Comparison of ENCODE assay signal across 8 cellular contexts in the genomic region with DNA sequence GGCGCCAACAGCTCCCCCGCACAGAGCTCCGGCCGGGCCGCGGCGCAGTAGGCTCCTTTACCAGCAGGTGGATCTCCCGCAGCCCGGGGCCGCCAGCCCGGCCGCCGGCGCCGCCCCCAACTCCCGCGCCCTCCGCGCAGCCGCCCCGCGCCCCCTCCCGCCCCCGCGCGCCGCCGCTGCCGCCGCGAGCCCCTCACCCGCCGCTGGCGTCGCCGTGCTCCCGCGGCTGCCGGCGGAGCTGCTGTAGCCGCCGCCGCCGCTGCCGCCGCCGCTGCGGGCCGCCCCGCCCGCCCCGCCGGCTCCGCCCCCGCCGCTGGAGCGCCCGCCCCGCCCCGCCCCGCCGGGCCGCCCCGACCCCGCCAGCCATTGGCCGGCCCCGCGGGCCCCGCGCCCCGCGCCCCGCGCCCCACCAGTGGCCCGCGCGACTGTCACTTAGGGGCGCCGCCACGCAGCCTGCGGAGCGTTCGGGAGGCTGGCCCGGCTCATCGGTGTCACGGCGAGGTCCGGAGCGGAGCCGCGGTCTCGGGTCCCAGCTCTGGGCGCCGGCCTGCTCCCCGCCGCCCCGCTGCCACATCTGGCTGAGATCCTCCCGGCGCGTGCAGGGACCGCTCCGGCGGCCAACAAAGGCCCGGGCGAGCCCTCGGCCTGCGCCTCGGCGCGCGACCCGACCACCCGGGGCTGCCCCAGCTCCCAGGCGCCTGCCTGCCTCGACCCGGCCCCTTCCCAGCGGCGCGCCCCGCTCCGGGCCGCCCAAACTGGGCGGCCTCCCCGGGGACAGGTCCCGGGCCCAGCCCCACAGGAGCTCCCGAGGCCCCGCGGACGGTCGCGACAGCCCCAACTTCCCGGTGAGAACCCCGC. TPM values are rescaled to one million over a fixed set of nuclear protein-coding genes. Genes with fewer than 3 reads are reported as not detected.
DNase-seq lines count a peak whose midpoint lies in the region; ATAC-seq, FAIRE-seq and TF ChIP-seq lines count a peak whose summit lies in the region.

A gene (minus strand): TSS at position 282 of the 858 bp plus-strand sequence. CDS start 4,800 bp downstream, outside the sequence.

- CTCF ChIA-PET in activated naive CD4-positive, alpha-beta T cell treated with anti-CD3 and anti-CD28 coated beads for 36 hours (lab: Charles Lee) = interaction anchor here (0.8 to 3.1 kb wide), 11 partner anchors 12 to 105 kb away, joined by 3 to 10 read pairs (median 4); no protein-coding TSS in a partner anchor

- peak in 1 of 2 donors; percentile 86 for TF ChIP-seq POLR2A in thyroid gland (IDR thresholded peaks at IDR 0.05)

- H3K27me3 Mint-ChIP-seq in CD14-positive monocyte (ENCODE audit: low read depth in 3 of 3) = peaks cover 0 to 4% (median 3%) of the 10 kb centered on the region in 3 donors
- no peaks in the 10 kb centered on the region for H3K27me3 Mint-ChIP-seq in activated naive CD4-positive, alpha-beta T cell treated with anti-CD3 and anti-CD28 coated beads for 36 hours (ENCODE audit: low read depth)
- H3K27me3 Mint-ChIP-seq in glutamatergic neuron (ENCODE audit: unreplicated experiment) = peaks cover 8% of the 10 kb centered on the region

- peaks cover 51% of the 10 kb centered on the region for H3K27me3 ChIP-seq in SJSA1 (replicated peaks)
- H3K27me3 ChIP-seq in pancreas = no peaks in the 10 kb centered on the region
- no peaks in the 10 kb centered on the region for H3K27me3 ChIP-seq in thyroid gland

- H3K4me3 ChIP-seq in SJSA1 (peak within 1 kb of the TSS; percentile 43), pancreas (peak within 1 kb of the TSS; percentile 79 to 86 (median 82)), thyroid gland (replicated peaks in 1 of 3) (peak within 1 kb of the TSS; percentile 27 to 91 (median 83))

- DNase-seq in CD14-positive monocyte (ENCODE audit: low spot score) (peak; percentile 53), SJSA1 (ENCODE audit: low read depth in 1 of 2, low spot score in 2 of 2) (no peak), glutamatergic neuron (peak; percentile 78), pancreas (peak; percentile 78 to 91 (median 86)), thyroid gland (peak; percentile 81 to 82)
- DNase-seq in activated naive CD4-positive, alpha-beta T cell treated with anti-CD3 and anti-CD28 coated beads for 36 hours = peak; percentile 81

- H3K4me3 Mint-ChIP-seq in CD14-positive monocyte (peak within 1 kb of the TSS; percentile 80 to 90), glutamatergic neuron (ENCODE audit: unreplicated experiment) (peak within 1 kb of the TSS; percentile 90)
- H3K4me3 Mint-ChIP-seq in activated naive CD4-positive, alpha-beta T cell treated with anti-CD3 and anti-CD28 coated beads for 36 hours = peak within 1 kb of the TSS; percentile 89

- intact Hi-C loops in CD14-positive monocyte (cut with micrococcal nuclease) (loop anchor here (5.0 to 10.0 kb wide), 2 partner anchors 91 to 94 kb away; no protein-coding TSS in a partner anchor), pancreas (cut with DNase I) (no loop called here), thyroid gland (cut with DNase I) (loop anchor here (10.0 kb wide), 1 partner anchor 74 kb away; no protein-coding TSS in a partner anchor)
- intact Hi-C loops in activated naive CD4-positive, alpha-beta T cell treated with anti-CD3 and anti-CD28 coated beads for 36 hours (cut with micrococcal nuclease) = loop anchor here (1.0 to 10.0 kb wide), 4 partner anchors 40 to 764 kb away; a partner anchor contains a TSS

- 0 to 1% methylated on average over 47 to 133 of the region's 133 CpGs for WGBS in pancreas, 2 donors
- WGBS in thyroid gland, 2 donors = 0 to 1% methylated on average over 1 to 29 of the region's 133 CpGs

- H3K27ac ChIP-seq in SJSA1 (no peak within 1 kb of the TSS), pancreas (peak within 1 kb of the TSS; percentile 88 to 95 (median 92)), thyroid gland (peak within 1 kb of the TSS; percentile 68 to 83 (median 77))

- ATAC-seq in GM19043 (IDR thresholded peaks at IDR 0.05; ENCODE audit: low read depth, unreplicated experiment) (peak; percentile 67), HG03432 (IDR thresholded peaks at IDR 0.05; ENCODE audit: unreplicated experiment) (peak; percentile 86), pancreas (peak; percentile 79 to 88 (median 80))

- TF ChIP-seq CTCF in CD14-positive monocyte (IDR thresholded peaks at IDR 0.05) (no peak), glutamatergic neuron (IDR thresholded peaks at IDR 0.05; ENCODE audit: partially characterized antibody, unreplicated experiment) (no peak), pancreas (IDR thresholded peaks at IDR 0.05) (no peak), thyroid gland (IDR thresholded peaks at IDR 0.05) (peak in 1 of 6 experiments; percentile 21)

- peak within 1 kb of the TSS; percentile 75 to 89 (median 86) for H3K27ac Mint-ChIP-seq in CD14-positive monocyte
- peak within 1 kb of the TSS; percentile 95 for H3K27ac Mint-ChIP-seq in activated naive CD4-positive, alpha-beta T cell treated with anti-CD3 and anti-CD28 coated beads for 36 hours
- peak within 1 kb of the TSS; percentile 79 for H3K27ac Mint-ChIP-seq in glutamatergic neuron (ENCODE audit: unreplicated experiment)

- H3K4me1 Mint-ChIP-seq in CD14-positive monocyte = peaks cover 51% of the 10 kb centered on the region
- peaks cover 60% of the 10 kb centered on the region for H3K4me1 Mint-ChIP-seq in activated naive CD4-positive, alpha-beta T cell treated with anti-CD3 and anti-CD28 coated beads for 36 hours (ENCODE audit: low read depth)
- H3K4me1 Mint-ChIP-seq in glutamatergic neuron (ENCODE audit: low read depth, unreplicated experiment) = peaks cover 21% of the 10 kb centered on the region

- H3K9me3 Mint-ChIP-seq in CD14-positive monocyte (peaks cover 0 to 4% (median 0%) of the 10 kb centered on the region in 7 donors), glutamatergic neuron (ENCODE audit: unreplicated experiment) (peaks cover 3% of the 10 kb centered on the region)
- H3K9me3 Mint-ChIP-seq in activated naive CD4-positive, alpha-beta T cell treated with anti-CD3 and anti-CD28 coated beads for 36 hours = peaks cover 2% of the 10 kb centered on the region

- no peak for FAIRE-seq in pancreas (lab: Jason Lieb, UNC)

- H3K4me1 ChIP-seq in SJSA1 (replicated peaks) (peaks cover 11% of the 10 kb centered on the region), pancreas (peaks cover 8 to 39% (median 22%) of the 10 kb centered on the region in 3 donors), thyroid gland (peaks cover 15 to 28% of the 10 kb centered on the region in 2 donors)

- H3K36me3 Mint-ChIP-seq in CD14-positive monocyte (peaks cover 0 to 9% of the 10 kb centered on the region in 2 donors), glutamatergic neuron (ENCODE audit: unreplicated experiment) (peaks cover 6% of the 10 kb centered on the region)
- peaks cover 18% of the 10 kb centered on the region for H3K36me3 Mint-ChIP-seq in activated naive CD4-positive, alpha-beta T cell treated with anti-CD3 and anti-CD28 coated beads for 36 hours (ENCODE audit: low read depth)

- H3K36me3 ChIP-seq in SJSA1 (no peaks in the 10 kb centered on the region), pancreas (no peaks in the 10 kb centered on the region), thyroid gland (no peaks in the 10 kb centered on the region)

- 0 out of 2 replicates have a peak, but pooled peaks cover 3% of the 10 kb centered on the region for H3K9me3 ChIP-seq in SJSA1 (replicated peaks)
- no peaks in the 10 kb centered on the region for H3K9me3 ChIP-seq in pancreas
- H3K9me3 ChIP-seq in thyroid gland = no peaks in the 10 kb centered on the region

RNA-seq across cellular contexts. Expression of the gene that starts here (rescaled TPM):
- polyA plus RNA-seq in CD14-positive monocyte (10 to 100 TPM; 35.1 to 35.9 TPM), pancreas (10 to 100 TPM; 14.1 to 21.0 TPM)
- total RNA-seq in SJSA1 (2014; rRNA removed; shearing (Covaris generic)) = not detected in 2 replicates
- 10 to 100 TPM; 85.5 to 87.5 TPM for total RNA-seq in activated naive CD4-positive, alpha-beta T cell treated with anti-CD3 and anti-CD28 coated beads for 36 hours
- total RNA-seq in glutamatergic neuron (ENCODE audit: unreplicated experiment) (35.8 TPM), pancreas (10 to 100 TPM; 56.0 to 72.1 (median 59.4) TPM), thyroid gland (10 to 100 TPM; 20.4 to 59.6 (median 39.8) TPM)

Comparison
In these comparisons a context has a peak if more than half of its experiments do, and no peak if none do; other contexts are left out.
1. RNA of the gene that starts here (total RNA-seq): 85.5 to 87.5 TPM in activated naive CD4-positive, alpha-beta T cell treated with anti-CD3 and anti-CD28 coated beads for 36 hours, 56.0 to 72.1 TPM in pancreas, 20.4 to 59.6 TPM in thyroid gland and 35.8 TPM in glutamatergic neuron (single experiment); not detected in SJSA1; every median in the first group is over 10 times any median in the second.
2. DNase-seq: peak in CD14-positive monocyte (single experiment), activated naive CD4-positive, alpha-beta T cell treated with anti-CD3 and anti-CD28 coated beads for 36 hours (single experiment), glutamatergic neuron (single experiment), pancreas (6 of 6) and thyroid gland (2 of 2); none in SJSA1 (0 of 2).
3. intact Hi-C loops: an anchor here in CD14-positive monocyte (5.0 to 10.0 kb wide), activated naive CD4-positive, alpha-beta T cell treated with anti-CD3 and anti-CD28 coated beads for 36 hours (1.0 to 10.0 kb wide) and thyroid gland (10.0 kb wide); none called in pancreas.
4. Peak in every context shown above with its lines, with median percentiles within 50 percentile points of each other: H3K27ac Mint-ChIP-seq, H3K4me3 Mint-ChIP-seq, ATAC-seq and H3K4me3 ChIP-seq.